ENCODE assay signal across 12 cellular contexts in the genomic region with DNA sequence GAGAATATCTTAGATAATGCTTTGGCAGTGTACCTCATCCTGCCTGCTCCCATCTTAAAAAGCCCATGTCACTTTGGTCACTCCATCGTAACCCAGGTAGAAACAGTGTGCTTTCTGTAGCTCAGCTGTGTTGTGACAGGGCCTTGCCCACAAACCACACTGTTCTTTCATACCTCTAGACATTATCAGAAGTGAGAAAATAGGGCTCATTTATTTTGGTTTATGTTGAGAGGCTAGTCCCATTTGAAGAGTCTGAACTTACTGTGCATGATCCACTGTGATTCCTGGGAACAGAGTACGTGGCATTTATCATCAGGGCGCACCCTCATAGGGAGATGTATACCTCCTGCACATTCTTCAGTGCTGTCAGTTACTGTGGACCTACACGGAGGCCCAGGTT.
A peak's percentile ranks its signal among the peaks of the same experiment; 100 is the strongest.
DNase-seq lines count a peak whose midpoint lies in the region; ATAC-seq and TF ChIP-seq lines count a peak whose summit lies in the region.
"Had no signal": no experiment of that assay in that cellular context is flagged by ENCODE, and none has a peak within 500 bp of the region (broad histone marks: within the 10 kb centered on the region; RNA-seq: fewer than 3 reads in every experiment).

No MANE protein-coding gene starts in this region.

- H3K4me3 Mint-ChIP-seq in WTC11 (no peak overlapping the region), CD14-positive monocyte (no peak overlapping the region)
- H3K4me3 Mint-ChIP-seq in naive thymus-derived CD8-positive, alpha-beta T cell, result no peak overlapping the region

- peak; percentile 51 for ATAC-seq in GM18508 (IDR thresholded peaks at IDR 0.05; ENCODE audit: insufficient read depth, unreplicated experiment)
- ATAC-seq in GM21423 (IDR thresholded peaks at IDR 0.05; ENCODE audit: unreplicated experiment), result peak; percentile 75
- peak; percentile 80 for ATAC-seq in HG03025 (IDR thresholded peaks at IDR 0.05; ENCODE audit: low FRiP score, unreplicated experiment)
- ATAC-seq in WTC11, result no peak
- ATAC-seq in naive thymus-derived CD8-positive, alpha-beta T cell, result no peak

- intact Hi-C loops in CD14-positive monocyte (cut with micrococcal nuclease), result no loop called here

- POLR2A ChIA-PET in WTC11 (lab: Charles Lee), result interaction anchor here (1.1 kb wide), 1 partner anchor 12 kb away, joined by 3 read pairs; no protein-coding TSS in a partner anchor
- POLR2A ChIA-PET in naive thymus-derived CD8-positive, alpha-beta T cell (lab: Charles Lee), result interaction anchor here (0.6 kb wide), 1 partner anchor 18 kb away, joined by 4 read pairs; no protein-coding TSS in a partner anchor

- H3K4me1 Mint-ChIP-seq in WTC11, result peaks cover 23% of the 10 kb centered on the region
- H3K4me1 Mint-ChIP-seq in naive thymus-derived CD8-positive, alpha-beta T cell, result peaks cover 0 to 15% (median 0%) of the 10 kb centered on the region in 4 donors
- H3K4me1 Mint-ChIP-seq in CD14-positive monocyte, result peaks cover 16% of the 10 kb centered on the region

- H3K36me3 Mint-ChIP-seq in WTC11 (peaks cover 20% of the 10 kb centered on the region), CD14-positive monocyte (peaks cover 10 to 27% of the 10 kb centered on the region in 2 donors)
- H3K36me3 Mint-ChIP-seq in naive thymus-derived CD8-positive, alpha-beta T cell, result peaks cover 3 to 17% (median 11%) of the 10 kb centered on the region in 3 donors

- H3K27ac Mint-ChIP-seq in WTC11 (peak overlapping the region; percentile 56; the same call in 1 of the 2 replicates), CD14-positive monocyte (no peak overlapping the region)
- no peak overlapping the region for H3K27ac Mint-ChIP-seq in naive thymus-derived CD8-positive, alpha-beta T cell

- H3K9me3 Mint-ChIP-seq in WTC11 (no peaks in the 10 kb centered on the region), CD14-positive monocyte (peaks cover 0 to 1% (median 0%) of the 10 kb centered on the region in 7 donors)
- H3K9me3 Mint-ChIP-seq in naive thymus-derived CD8-positive, alpha-beta T cell, result no peaks in the 10 kb centered on the region

- TF ChIP-seq CTCF in WTC11 (IDR thresholded peaks at IDR 0.05) (no peak), CD14-positive monocyte (IDR thresholded peaks at IDR 0.05) (no peak)

- DNase-seq in WTC11 (ENCODE audit: low spot score) (no peak), AG08396 (ENCODE audit: low spot score) (no peak), NCI-H146 (lab: John Stamatoyannopoulos, UW) (no peak), CD14-positive monocyte (ENCODE audit: low spot score) (no peak)
- DNase-seq in naive thymus-derived CD8-positive, alpha-beta T cell, result no peak
- DNase-seq: activated naive CD4-positive, alpha-beta T cell; BE2C; colonic mucosa; retina had no signal

- CTCF ChIA-PET in WTC11 (lab: Charles Lee), result interaction anchor here (0.9 to 1.7 kb wide), 4 partner anchors 21 to 176 kb away, joined by 3 to 5 read pairs (median 3); no protein-coding TSS in a partner anchor

- H3K27me3 Mint-ChIP-seq in WTC11 (ENCODE audit: low read depth) (no peaks in the 10 kb centered on the region), CD14-positive monocyte (ENCODE audit: low read depth in 3 of 3) (no peaks in the 10 kb centered on the region)
- H3K27me3 Mint-ChIP-seq in naive thymus-derived CD8-positive, alpha-beta T cell, result no peaks in the 10 kb centered on the region

TF ChIP-seq in WTC11, 78 proteins besides CTCF, POLR2A, EP300 and RAD21:
- TF ChIP-seq KAT7 (CRISPR knock-in tag; IDR thresholded peaks at IDR 0.05; ENCODE audit: borderline replicate concordance) (no peak), SP1 (CRISPR knock-in tag; conservative IDR thresholded peaks at IDR 0.05) (no peak), ZNF232 (CRISPR knock-in tag; IDR thresholded peaks at IDR 0.05) (no peak), ZNF121 (CRISPR knock-in tag; IDR thresholded peaks at IDR 0.05) (no peak), TP53 (CRISPR knock-in tag; IDR thresholded peaks at IDR 0.05) (no peak), ELF4 (CRISPR knock-in tag; IDR thresholded peaks at IDR 0.05; ENCODE audit: low read depth) (no peak), GTF2I (CRISPR knock-in tag; conservative IDR thresholded peaks at IDR 0.05) (no peak), PRRX2 (CRISPR knock-in tag; IDR thresholded peaks at IDR 0.05) (no peak), CBFB (CRISPR knock-in tag; IDR thresholded peaks at IDR 0.05; ENCODE audit: low read depth) (no peak)
TF ChIP-seq in WTC11: peak in this region for 0.

Comparison
In these comparisons a context has a peak if more than half of its experiments do, and no peak if none do; other contexts are left out.
1. ATAC-seq: peak in GM18508 (single experiment), GM21423 (single experiment) and HG03025 (single experiment); none in WTC11 (single experiment) and naive thymus-derived CD8-positive, alpha-beta T cell (0 of 2).